In the genomic region with DNA sequence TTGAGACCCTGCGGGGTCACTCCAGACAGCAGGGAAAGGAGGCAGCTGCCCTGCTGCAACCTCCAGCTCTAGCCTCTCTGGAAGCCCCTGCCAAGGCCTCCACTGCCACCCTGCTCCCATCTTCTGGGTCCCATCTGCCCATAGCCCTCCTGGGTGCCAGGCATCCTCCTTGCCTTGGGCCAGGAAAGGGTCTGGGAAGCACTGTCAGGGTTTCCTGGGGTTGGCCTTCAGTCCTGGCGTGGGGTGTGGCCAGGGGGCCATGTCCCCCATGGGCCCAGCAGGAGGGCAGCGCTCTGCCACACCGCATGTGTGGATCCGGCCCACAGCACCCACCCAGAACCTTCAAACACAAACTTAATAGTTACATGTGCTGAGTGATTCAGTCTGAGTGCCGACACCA, we compare ENCODE assay signal across 1 cellular context.
TF ChIP-seq lines count a peak whose summit lies in the region.

No MANE protein-coding gene starts in this region.

TF ChIP-seq in HCT116, 20 proteins besides CTCF, POLR2A, EP300 and RAD21 (continued from another document):
- TF ChIP-seq, protein P1, sequence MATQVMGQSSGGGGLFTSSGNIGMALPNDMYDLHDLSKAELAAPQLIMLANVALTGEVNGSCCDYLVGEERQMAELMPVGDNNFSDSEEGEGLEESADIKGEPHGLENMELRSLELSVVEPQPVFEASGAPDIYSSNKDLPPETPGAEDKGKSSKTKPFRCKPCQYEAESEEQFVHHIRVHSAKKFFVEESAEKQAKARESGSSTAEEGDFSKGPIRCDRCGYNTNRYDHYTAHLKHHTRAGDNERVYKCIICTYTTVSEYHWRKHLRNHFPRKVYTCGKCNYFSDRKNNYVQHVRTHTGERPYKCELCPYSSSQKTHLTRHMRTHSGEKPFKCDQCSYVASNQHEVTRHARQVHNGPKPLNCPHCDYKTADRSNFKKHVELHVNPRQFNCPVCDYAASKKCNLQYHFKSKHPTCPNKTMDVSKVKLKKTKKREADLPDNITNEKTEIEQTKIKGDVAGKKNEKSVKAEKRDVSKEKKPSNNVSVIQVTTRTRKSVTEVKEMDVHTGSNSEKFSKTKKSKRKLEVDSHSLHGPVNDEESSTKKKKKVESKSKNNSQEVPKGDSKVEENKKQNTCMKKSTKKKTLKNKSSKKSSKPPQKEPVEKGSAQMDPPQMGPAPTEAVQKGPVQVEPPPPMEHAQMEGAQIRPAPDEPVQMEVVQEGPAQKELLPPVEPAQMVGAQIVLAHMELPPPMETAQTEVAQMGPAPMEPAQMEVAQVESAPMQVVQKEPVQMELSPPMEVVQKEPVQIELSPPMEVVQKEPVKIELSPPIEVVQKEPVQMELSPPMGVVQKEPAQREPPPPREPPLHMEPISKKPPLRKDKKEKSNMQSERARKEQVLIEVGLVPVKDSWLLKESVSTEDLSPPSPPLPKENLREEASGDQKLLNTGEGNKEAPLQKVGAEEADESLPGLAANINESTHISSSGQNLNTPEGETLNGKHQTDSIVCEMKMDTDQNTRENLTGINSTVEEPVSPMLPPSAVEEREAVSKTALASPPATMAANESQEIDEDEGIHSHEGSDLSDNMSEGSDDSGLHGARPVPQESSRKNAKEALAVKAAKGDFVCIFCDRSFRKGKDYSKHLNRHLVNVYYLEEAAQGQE (IDR thresholded peaks at IDR 0.05; ENCODE audit: low read depth), result no peak
- no peak for TF ChIP-seq YY1 (IDR thresholded peaks at IDR 0.05; ENCODE audit: extremely low read depth, insufficient replicate concordance, low read depth, low read length)
- TF ChIP-seq EGR1 (IDR thresholded peaks at IDR 0.05; ENCODE audit: low read depth), result no peak
- no peak for TF ChIP-seq CEBPB (IDR thresholded peaks at IDR 0.05; ENCODE audit: low read depth)
- TF ChIP-seq TCF7L2 (IDR thresholded peaks at IDR 0.05; ENCODE audit: borderline replicate concordance, extremely low read depth, insufficient read depth, insufficient read length), result no peak
- no peak for TF ChIP-seq JUND (IDR thresholded peaks at IDR 0.05)
- TF ChIP-seq EZH2phosphoT487 (IDR thresholded peaks at IDR 0.05; ENCODE audit: borderline replicate concordance), result no peak
- TF ChIP-seq, protein P2, sequence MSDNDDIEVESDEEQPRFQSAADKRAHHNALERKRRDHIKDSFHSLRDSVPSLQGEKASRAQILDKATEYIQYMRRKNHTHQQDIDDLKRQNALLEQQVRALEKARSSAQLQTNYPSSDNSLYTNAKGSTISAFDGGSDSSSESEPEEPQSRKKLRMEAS (IDR thresholded peaks at IDR 0.05), result no peak
